ENCODE assay signal across 17 cellular contexts in genomic region chr2:18412980-18413793, GRCh38.
DNase-seq lines count a peak whose midpoint lies in the region; ATAC-seq and TF ChIP-seq lines count a peak whose summit lies in the region.
"Had no signal": no experiment of that assay in that cellular context is flagged by ENCODE, and none has a peak within 500 bp of the region (broad histone marks: within the 10 kb centered on the region; RNA-seq: fewer than 3 reads in every experiment).

No MANE protein-coding gene starts in this region.

- POLR2A ChIA-PET in SK-N-SH (lab: Yijun Ruan, JAX), result no interaction called here

- H3K9me2 ChIP-seq in SK-N-SH, result no peaks in the 10 kb centered on the region

- H3K36me3 Mint-ChIP-seq in stimulated activated effector memory CD8-positive, alpha-beta T cell treated with anti-CD3 and anti-CD28 coated beads, Interleukin-12 subunit alpha, Interleukin-12 subunit beta, amount 100 ng/mL, for 72 hours, result no peaks in the 10 kb centered on the region
- H3K36me3 Mint-ChIP-seq: stimulated activated naive B cell treated with anti-CD40 and anti-IgM and Interleukin-4, amounts not matched to agents 10 μg/mL and 1 μg/mL and 100 μg/mL, for 72 hours had no signal

- no peaks in the 10 kb centered on the region for H4K20me1 ChIP-seq in SK-N-SH (ENCODE audit: insufficient read depth)
- no peaks in the 10 kb centered on the region for H4K20me1 ChIP-seq in osteoblast (ENCODE audit: insufficient read depth, low read length)

- H3K27me3 ChIP-seq in SK-N-SH (ENCODE audit: insufficient read depth) (no peaks in the 10 kb centered on the region), osteoblast (ENCODE audit: insufficient read depth, low read length) (no peaks in the 10 kb centered on the region)
- H3K27me3 ChIP-seq: BE2C had no signal

- H3F3A ChIP-seq in SK-N-SH (replicated peaks; ENCODE audit: insufficient read depth), result peaks cover 28% of the 10 kb centered on the region

- no peaks in the 10 kb centered on the region for H3K9me3 ChIP-seq in SK-N-SH
- no peaks in the 10 kb centered on the region for H3K9me3 ChIP-seq in osteoblast (ENCODE audit: low read depth, low read length)
- H3K9me3 ChIP-seq: BE2C had no signal

- TF ChIP-seq CTCF in SK-N-SH (IDR thresholded peaks at IDR 0.05), result no peak
- no peak for TF ChIP-seq CTCF in fibroblast of mammary gland (conservative IDR thresholded peaks at IDR 0.05; ENCODE audit: control insufficient read depth, insufficient read depth, low read depth, low read length)
- TF ChIP-seq CTCF in osteoblast (IDR thresholded peaks at IDR 0.05; ENCODE audit: extremely low read depth, low read depth, low read length), result no peak

- CTCF ChIA-PET in SK-N-SH (lab: Yijun Ruan, JAX), result interaction anchor here (0.6 to 2.0 kb wide), 3 partner anchors 9 to 35 kb away, joined by 3 to 8 read pairs (median 3); no protein-coding TSS in a partner anchor

- no peak for TF ChIP-seq RAD21 in SK-N-SH (IDR thresholded peaks at IDR 0.05; ENCODE audit: low read length)

- H3K27ac Mint-ChIP-seq in stimulated activated effector memory CD8-positive, alpha-beta T cell treated with anti-CD3 and anti-CD28 coated beads, Interleukin-12 subunit alpha, Interleukin-12 subunit beta, amount 100 ng/mL, for 72 hours, result no peak overlapping the region
- H3K27ac Mint-ChIP-seq: activated CD8-positive, alpha-beta T cell treated with anti-CD3 and anti-CD28 coated beads, Interleukin-2, amount 10 ng/mL, durations not matched to agents 7 days and 5 days; progenitor cell of endocrine pancreas; stimulated activated naive B cell treated with anti-CD40 and anti-IgM and Interleukin-4, amounts not matched to agents 10 μg/mL and 1 μg/mL and 100 μg/mL, for 72 hours had no signal

- H3K4me3 Mint-ChIP-seq in stimulated activated effector memory CD8-positive, alpha-beta T cell treated with anti-CD3 and anti-CD28 coated beads, Interleukin-12 subunit alpha, Interleukin-12 subunit beta, amount 100 ng/mL, for 72 hours, result no peak overlapping the region
- H3K4me3 Mint-ChIP-seq: activated CD8-positive, alpha-beta T cell treated with anti-CD3 and anti-CD28 coated beads, Interleukin-2, amount 10 ng/mL, durations not matched to agents 7 days and 5 days; stimulated activated naive B cell treated with anti-CD40 and anti-IgM and Interleukin-4, amounts not matched to agents 10 μg/mL and 1 μg/mL and 100 μg/mL, for 72 hours had no signal

- H3K4me1 Mint-ChIP-seq in stimulated activated effector memory CD8-positive, alpha-beta T cell treated with anti-CD3 and anti-CD28 coated beads, Interleukin-12 subunit alpha, Interleukin-12 subunit beta, amount 100 ng/mL, for 72 hours, result no peaks in the 10 kb centered on the region
- H3K4me1 Mint-ChIP-seq: stimulated activated naive B cell treated with anti-CD40 and anti-IgM and Interleukin-4, amounts not matched to agents 10 μg/mL and 1 μg/mL and 100 μg/mL, for 72 hours had no signal

- H3K9me3 Mint-ChIP-seq in stimulated activated effector memory CD8-positive, alpha-beta T cell treated with anti-CD3 and anti-CD28 coated beads, Interleukin-12 subunit alpha, Interleukin-12 subunit beta, amount 100 ng/mL, for 72 hours, result no peaks in the 10 kb centered on the region
- H3K9me3 Mint-ChIP-seq: stimulated activated naive B cell treated with anti-CD40 and anti-IgM and Interleukin-4, amounts not matched to agents 10 μg/mL and 1 μg/mL and 100 μg/mL, for 72 hours had no signal

- H3K4me3 ChIP-seq in SK-N-SH (ENCODE audit: low read depth in 2 of 2, low read length in 1 of 2) (peak overlapping the region; percentile 14 to 33; a peak in 3 of 4 replicates), fibroblast of mammary gland (ENCODE audit: control insufficient read depth, low read depth, low read length) (peak overlapping the region; percentile 19), osteoblast (ENCODE audit: insufficient read depth, low read length) (peak overlapping the region; percentile 5)

- WGBS in SK-N-SH (ENCODE audit: low lambda C conversion rate), result 23% methylated on average over 4 of the region's 4 CpGs

- ATAC-seq in HG03520 (IDR thresholded peaks at IDR 0.05; ENCODE audit: unreplicated experiment), result no peak
- no peak for ATAC-seq in GM18870 (IDR thresholded peaks at IDR 0.05; ENCODE audit: unreplicated experiment)
- ATAC-seq in stimulated activated effector memory CD8-positive, alpha-beta T cell treated with anti-CD3 and anti-CD28 coated beads, Interleukin-12 subunit alpha, Interleukin-12 subunit beta, amount 100 ng/mL, for 72 hours, result no peak
- ATAC-seq: activated CD8-positive, alpha-beta T cell treated with anti-CD3 and anti-CD28 coated beads, Interleukin-2, amount 10 ng/mL, durations not matched to agents 7 days and 5 days; stimulated activated naive B cell treated with anti-CD40 and anti-IgM and Interleukin-4, amounts not matched to agents 10 μg/mL and 1 μg/mL and 100 μg/mL, for 72 hours had no signal

- peak overlapping the region; percentile 2; the same call in 1 of the 2 replicates for H2AFZ ChIP-seq in SK-N-SH (ENCODE audit: low read depth)
- H2AFZ ChIP-seq in osteoblast (ENCODE audit: low read length), result peak overlapping the region; percentile 30

- H3K4me1 ChIP-seq in SK-N-SH (ENCODE audit: control insufficient read depth in 1 of 2, insufficient read depth in 2 of 2, low read depth in 1 of 2, low read length in 1 of 2), result peaks cover 0 to 12% of the 10 kb centered on the region in 2 experiments; a peak in 2 of 4 replicates
- peaks cover 21% of the 10 kb centered on the region for H3K4me1 ChIP-seq in osteoblast (ENCODE audit: insufficient read depth, low read length)
- H3K4me1 ChIP-seq: BE2C had no signal

- H3K36me3 ChIP-seq in SK-N-SH (replicated peaks in 1 of 2; ENCODE audit: control insufficient read depth in 1 of 2, insufficient read depth in 2 of 2, low read length in 1 of 2), result no peaks in the 10 kb centered on the region
- H3K36me3 ChIP-seq in osteoblast (ENCODE audit: insufficient read depth, low read length), result no peaks in the 10 kb centered on the region
- H3K36me3 ChIP-seq: BE2C had no signal

- no peaks in the 10 kb centered on the region for H3K79me2 ChIP-seq in SK-N-SH (ENCODE audit: insufficient read depth)
- no peaks in the 10 kb centered on the region for H3K79me2 ChIP-seq in osteoblast (ENCODE audit: insufficient read depth, low read length)

- H3K27ac ChIP-seq in SK-N-SH (ENCODE audit: low read depth in 2 of 2, low read length in 1 of 2), result peak overlapping the region; percentile 47 to 93; a peak in 3 of 4 replicates
- peak overlapping the region; percentile 80 for H3K27ac ChIP-seq in osteoblast (ENCODE audit: low read depth, low read length)

- TF ChIP-seq EP300 in SK-N-SH (IDR thresholded peaks at IDR 0.05; ENCODE audit: borderline replicate concordance in 1 of 2, low read depth in 1 of 2, low read length in 1 of 2), result peak in 1 of 2 experiments; percentile 60; a peak in 1 of 4 replicates

- H3K9ac ChIP-seq in SK-N-SH, result peak overlapping the region; percentile 49; the same call in 1 of the 2 replicates

- DNase-seq in ELR (ENCODE audit: low read depth) (peak; percentile 72), SK-N-SH (no peak), fibroblast of mammary gland (ENCODE audit: low read depth) (peak; percentile 58), osteoblast (ENCODE audit: insufficient read length, low spot score, missing footprints) (peak; percentile 17), NCI-H1092 treated with DMSO at 0.1 percent for 48 hours (lab: John Stamatoyannopoulos, UW) (no peak)
- DNase-seq in stimulated activated effector memory CD8-positive, alpha-beta T cell treated with anti-CD3 and anti-CD28 coated beads, Interleukin-12 subunit alpha, Interleukin-12 subunit beta, amount 100 ng/mL, for 72 hours (ENCODE audit: low spot score in 2 of 2), result no peak
- DNase-seq: activated CD8-positive, alpha-beta T cell treated with anti-CD3 and anti-CD28 coated beads, Interleukin-2, amount 10 ng/mL, durations not matched to agents 7 days and 5 days; activated naive CD4-positive, alpha-beta T cell; BE2C; GOT3; NCI-H2227 treated with DMSO at 0.1 percent for 48 hours; stimulated activated CD4-positive, alpha-beta T cell treated with anti-CD3 and anti-CD28 coated beads, Interleukin-4, amount 100 ng/mL, for 24 hours; stimulated activated naive B cell treated with anti-CD40 and anti-IgM and Interleukin-4, amounts not matched to agents 10 μg/mL and 1 μg/mL and 100 μg/mL, for 72 hours; T-helper 9 cell had no signal

- peak overlapping the region; percentile 79 for H3K4me2 ChIP-seq in SK-N-SH
- H3K4me2 ChIP-seq in osteoblast (ENCODE audit: insufficient read depth, low read length), result peak overlapping the region; percentile 76

TF ChIP-seq in SK-N-SH, 30 proteins besides CTCF, POLR2A, EP300 and RAD21 (continues in another document):
- TF ChIP-seq ELF1 (IDR thresholded peaks at IDR 0.05) (peak; percentile 10; the same call in 1 of the 2 replicates), REST (IDR thresholded peaks at IDR 0.05; ENCODE audit: low read depth, low read length) (no peak), POLR2AphosphoS5 (IDR thresholded peaks at IDR 0.05; ENCODE audit: low read depth, low read length) (peak; percentile 35; the same call in 1 of the 2 replicates), RXRA (IDR thresholded peaks at IDR 0.05; ENCODE audit: borderline replicate concordance, low read depth) (peak; percentile 42; the same call in 1 of the 2 replicates)

Comparison
In these comparisons a context has a peak if more than half of its experiments do, and no peak if none do; other contexts are left out.
1. DNase-seq: peak in ELR (single experiment), fibroblast of mammary gland (single experiment) and osteoblast (single experiment); none in SK-N-SH (single experiment), NCI-H1092 treated with DMSO at 0.1 percent for 48 hours (single experiment) and stimulated activated effector memory CD8-positive, alpha-beta T cell treated with anti-CD3 and anti-CD28 coated beads, Interleukin-12 subunit alpha, Interleukin-12 subunit beta, amount 100 ng/mL, for 72 hours (0 of 2).
2. Peak in every context shown above with its lines, with median percentiles within 50 percentile points of each other: H3K4me3 ChIP-seq.